13 cellular contexts compared by ENCODE assay signal in the genomic region with DNA sequence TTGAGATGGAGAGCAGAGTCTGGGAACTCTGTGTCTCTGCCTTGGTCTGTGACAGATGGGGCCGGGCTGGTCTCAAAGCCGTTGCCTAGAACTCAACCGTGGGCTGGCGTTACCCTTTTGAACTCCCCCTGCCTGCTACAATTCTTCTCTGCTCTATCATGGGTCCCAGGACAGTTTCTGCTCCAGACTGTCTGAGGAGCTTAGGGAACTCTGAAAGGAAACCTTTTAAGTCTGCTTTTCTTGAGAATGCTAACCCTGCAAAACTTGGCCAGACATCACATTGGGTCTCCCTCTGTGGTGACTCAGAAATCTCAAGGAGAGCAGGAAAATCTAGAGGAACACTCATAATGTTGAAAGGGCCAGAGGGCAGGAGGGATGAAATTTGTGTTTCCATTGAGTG.
DNase-seq lines count a peak whose midpoint lies in the region; TF ChIP-seq lines count a peak whose summit lies in the region.
"Had no signal": no experiment of that assay in that cellular context is flagged by ENCODE, and none has a peak within 500 bp of the region (broad histone marks: within the 10 kb centered on the region; RNA-seq: fewer than 3 reads in every experiment).

No MANE protein-coding gene starts in this region.

- no peak overlapping the region for H2BK5ac ChIP-seq in mesenchymal stem cell (ENCODE audit: low read depth, low read length, poor library complexity, severe bottlenecking)

- H3K4me3 ChIP-seq in cardiac muscle cell (no peak overlapping the region), esophagus (ENCODE audit: low read depth in 1 of 2, low read length in 2 of 2) (no peak overlapping the region), mesenchymal stem cell (ENCODE audit: insufficient read depth in 1 of 2, low read depth in 1 of 2, low read length in 2 of 2) (no peak overlapping the region), uterus (no peak overlapping the region), MG63 (no peak overlapping the region), HAP-1 (no peak overlapping the region)
- H3K4me3 ChIP-seq: ovary had no signal

- WGBS in esophagus, 2 donors = 50 to 54% methylated on average over 4 of the region's 4 CpGs
- WGBS in mesenchymal stem cell = 60% methylated on average over 4 of the region's 4 CpGs

- no peak overlapping the region for H3K14ac ChIP-seq in mesenchymal stem cell (ENCODE audit: low read length in 2 of 2)

- peak overlapping the region; percentile 6 for H2BK120ac ChIP-seq in mesenchymal stem cell (ENCODE audit: low read depth, low read length)

- H3K23ac ChIP-seq in mesenchymal stem cell (ENCODE audit: low read length in 2 of 2) = no peak overlapping the region

- no peak for TF ChIP-seq POLR2A in uterus (IDR thresholded peaks at IDR 0.05)

- H3K4me2 ChIP-seq in mesenchymal stem cell (ENCODE audit: low read length, poor library complexity, severe bottlenecking) = no peak overlapping the region

- DNase-seq in cardiac muscle cell (ENCODE audit: low read depth in 1 of 2, low spot score in 1 of 2) (peak in 1 of 2 donors; percentile 67), cardiac septum (ENCODE audit: low spot score) (no peak), mesenchymal stem cell (peak; percentile 83), uterus (peak in 1 of 2 donors; percentile 69), MG63 (no peak), HAP-1 (ENCODE audit: low spot score in 2 of 2) (no peak), iPS-NIHi7 (ENCODE audit: extremely low spot score) (no peak)
- DNase-seq: 8988T; activated CD8-positive, alpha-beta T cell treated with anti-CD3 and anti-CD28 coated beads for 36 hours; NCI-H1930; T-cell had no signal

- TF ChIP-seq CTCF in cardiac muscle cell (IDR thresholded peaks at IDR 0.05; ENCODE audit: low read depth, low read length) = no peak
- no peak for TF ChIP-seq CTCF in uterus (IDR thresholded peaks at IDR 0.05)

- no peak overlapping the region for H2AK5ac ChIP-seq in mesenchymal stem cell (ENCODE audit: low read length, severe bottlenecking)

- in situ Hi-C loops in HAP-1 (cut with MboI; ENCODE audit: low sequenced_read_pairs) = no loop called here

- H3K9ac ChIP-seq in mesenchymal stem cell (ENCODE audit: low read length) = no peak overlapping the region

- no peaks in the 10 kb centered on the region for H3K79me1 ChIP-seq in mesenchymal stem cell (replicated peaks; ENCODE audit: low read length, poor library complexity, severe bottlenecking)

- H3K4me1 ChIP-seq in cardiac muscle cell (ENCODE audit: low read depth) (peaks cover 22% of the 10 kb centered on the region), esophagus (ENCODE audit: control insufficient read depth in 2 of 2, insufficient read depth in 2 of 2, low read length in 1 of 2) (peaks cover 0 to 13% of the 10 kb centered on the region in 2 donors), mesenchymal stem cell (ENCODE audit: control insufficient read depth, insufficient read depth, low read depth, low read length) (peaks cover 9% of the 10 kb centered on the region), uterus (peaks cover 0 to 6% of the 10 kb centered on the region in 2 donors), HAP-1 (no peaks in the 10 kb centered on the region)

- H4K91ac ChIP-seq in mesenchymal stem cell (ENCODE audit: low read length) = no peak overlapping the region

- H3K4ac ChIP-seq in mesenchymal stem cell (ENCODE audit: low read depth in 1 of 2, low read length in 2 of 2) = peak overlapping the region in 1 of 2 experiments; percentile 30

- H3K27ac ChIP-seq in cardiac muscle cell (peak overlapping the region; percentile 63), esophagus (ENCODE audit: low read depth in 2 of 2, low read length in 1 of 2) (peak overlapping the region; percentile 9 to 49), mesenchymal stem cell (ENCODE audit: low read length, poor library complexity, severe bottlenecking) (no peak overlapping the region), uterus (peak overlapping the region; percentile 79 to 90)

- H4K8ac ChIP-seq in mesenchymal stem cell (ENCODE audit: low read length) = no peak overlapping the region

- H2AFZ ChIP-seq in mesenchymal stem cell (ENCODE audit: low read depth, low read length) = no peak overlapping the region

- H3K36me3 ChIP-seq in cardiac muscle cell = peaks cover 5% of the 10 kb centered on the region
- no peaks in the 10 kb centered on the region for H3K36me3 ChIP-seq in esophagus (ENCODE audit: control insufficient read depth in 2 of 2, insufficient read depth in 2 of 2, low read length in 1 of 2)
- H3K36me3 ChIP-seq in mesenchymal stem cell (ENCODE audit: control insufficient read depth in 1 of 2, insufficient read depth in 2 of 2, low read depth in 1 of 2, low read length in 2 of 2) = no peaks in the 10 kb centered on the region
- no peaks in the 10 kb centered on the region for H3K36me3 ChIP-seq in uterus
- H3K36me3 ChIP-seq in MG63 = no peaks in the 10 kb centered on the region
- H3K36me3 ChIP-seq in HAP-1 (replicated peaks) = no peaks in the 10 kb centered on the region
- H3K36me3 ChIP-seq: ovary had no signal

- no peaks in the 10 kb centered on the region for H3K9me3 ChIP-seq in cardiac muscle cell (ENCODE audit: low read depth)
- no peaks in the 10 kb centered on the region for H3K9me3 ChIP-seq in esophagus (ENCODE audit: control insufficient read depth in 2 of 2, insufficient read depth in 1 of 2, low read depth in 1 of 2, low read length in 1 of 2)
- H3K9me3 ChIP-seq in mesenchymal stem cell (ENCODE audit: control insufficient read depth, low read length) = no peaks in the 10 kb centered on the region
- no peaks in the 10 kb centered on the region for H3K9me3 ChIP-seq in uterus
- no peaks in the 10 kb centered on the region for H3K9me3 ChIP-seq in MG63
- no peaks in the 10 kb centered on the region for H3K9me3 ChIP-seq in HAP-1
- H3K9me3 ChIP-seq: ovary had no signal

- no peak overlapping the region for H3K18ac ChIP-seq in mesenchymal stem cell (ENCODE audit: low read depth in 1 of 2, low read length in 2 of 2)

- intact Hi-C loops in cardiac septum (cut with DNase I) = loop anchor here (5.0 kb wide), 1 partner anchor 182 kb away; no protein-coding TSS in a partner anchor
- intact Hi-C loops in uterus (cut with DNase I; ENCODE audit: low total_unique reads) = loop anchor here (5.0 to 10.0 kb wide), 2 partner anchors 55 to 63 kb away; no protein-coding TSS in a partner anchor

- H3K27me3 ChIP-seq in cardiac muscle cell (no peaks in the 10 kb centered on the region), esophagus (ENCODE audit: control insufficient read depth in 1 of 2, insufficient read depth in 2 of 2, low read length in 2 of 2) (no peaks in the 10 kb centered on the region), mesenchymal stem cell (ENCODE audit: control insufficient read depth in 1 of 2, insufficient read depth in 1 of 2, low read length in 2 of 2) (no peaks in the 10 kb centered on the region), uterus (no peaks in the 10 kb centered on the region), MG63 (no peaks in the 10 kb centered on the region), HAP-1 (ENCODE audit: low read depth) (no peaks in the 10 kb centered on the region)
- H3K27me3 ChIP-seq: ovary had no signal

- H2BK12ac ChIP-seq in mesenchymal stem cell (ENCODE audit: low read length in 2 of 2) = no peak overlapping the region

- no peak overlapping the region for H2BK15ac ChIP-seq in mesenchymal stem cell (ENCODE audit: low read depth, poor library complexity, severe bottlenecking)
